Comparison of ENCODE assay signal across 1 cellular context in the genomic region with DNA sequence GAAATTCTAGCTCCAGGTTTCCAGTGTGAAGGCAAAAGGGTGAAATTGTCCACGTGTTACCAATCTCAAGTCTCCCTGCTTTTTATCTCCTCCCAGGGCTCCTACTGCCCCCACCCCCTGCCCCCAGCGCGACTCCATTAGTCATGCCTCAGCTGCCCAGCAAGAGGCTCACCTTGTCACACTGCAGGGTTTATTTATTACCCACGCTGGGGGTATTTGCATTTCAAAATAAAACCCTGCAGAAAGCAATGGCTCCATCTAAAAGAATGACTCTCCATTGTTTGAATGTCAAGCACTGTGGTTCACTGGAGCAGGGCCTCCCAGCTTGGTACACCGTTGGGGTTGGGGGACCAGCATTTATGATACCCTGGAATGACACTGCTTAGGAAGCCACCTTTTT.
A peak's percentile ranks its signal among the peaks of the same experiment; 100 is the strongest.
TF ChIP-seq lines count a peak whose summit lies in the region.

No MANE protein-coding gene starts in this region.

TF ChIP-seq in HEK293, 187 proteins besides CTCF, POLR2A, EP300 and RAD21 (continued from another document):
- TF ChIP-seq, protein P1, sequence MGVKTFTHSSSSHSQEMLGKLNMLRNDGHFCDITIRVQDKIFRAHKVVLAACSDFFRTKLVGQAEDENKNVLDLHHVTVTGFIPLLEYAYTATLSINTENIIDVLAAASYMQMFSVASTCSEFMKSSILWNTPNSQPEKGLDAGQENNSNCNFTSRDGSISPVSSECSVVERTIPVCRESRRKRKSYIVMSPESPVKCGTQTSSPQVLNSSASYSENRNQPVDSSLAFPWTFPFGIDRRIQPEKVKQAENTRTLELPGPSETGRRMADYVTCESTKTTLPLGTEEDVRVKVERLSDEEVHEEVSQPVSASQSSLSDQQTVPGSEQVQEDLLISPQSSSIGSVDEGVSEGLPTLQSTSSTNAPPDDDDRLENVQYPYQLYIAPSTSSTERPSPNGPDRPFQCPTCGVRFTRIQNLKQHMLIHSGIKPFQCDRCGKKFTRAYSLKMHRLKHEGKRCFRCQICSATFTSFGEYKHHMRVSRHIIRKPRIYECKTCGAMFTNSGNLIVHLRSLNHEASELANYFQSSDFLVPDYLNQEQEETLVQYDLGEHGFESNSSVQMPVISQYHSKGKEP (tag by site-specific recombination; IDR thresholded peaks at IDR 0.05), result peak; percentile 70
- TF ChIP-seq ZNF785 (tag by site-specific recombination; IDR thresholded peaks at IDR 0.05), result no peak
- TF ChIP-seq ZNF335 (tag by site-specific recombination; conservative IDR thresholded peaks at IDR 0.05), result no peak
- peak; percentile 79 for TF ChIP-seq SP7 (tag by site-specific recombination; IDR thresholded peaks at IDR 0.05)
- TF ChIP-seq, protein P2, sequence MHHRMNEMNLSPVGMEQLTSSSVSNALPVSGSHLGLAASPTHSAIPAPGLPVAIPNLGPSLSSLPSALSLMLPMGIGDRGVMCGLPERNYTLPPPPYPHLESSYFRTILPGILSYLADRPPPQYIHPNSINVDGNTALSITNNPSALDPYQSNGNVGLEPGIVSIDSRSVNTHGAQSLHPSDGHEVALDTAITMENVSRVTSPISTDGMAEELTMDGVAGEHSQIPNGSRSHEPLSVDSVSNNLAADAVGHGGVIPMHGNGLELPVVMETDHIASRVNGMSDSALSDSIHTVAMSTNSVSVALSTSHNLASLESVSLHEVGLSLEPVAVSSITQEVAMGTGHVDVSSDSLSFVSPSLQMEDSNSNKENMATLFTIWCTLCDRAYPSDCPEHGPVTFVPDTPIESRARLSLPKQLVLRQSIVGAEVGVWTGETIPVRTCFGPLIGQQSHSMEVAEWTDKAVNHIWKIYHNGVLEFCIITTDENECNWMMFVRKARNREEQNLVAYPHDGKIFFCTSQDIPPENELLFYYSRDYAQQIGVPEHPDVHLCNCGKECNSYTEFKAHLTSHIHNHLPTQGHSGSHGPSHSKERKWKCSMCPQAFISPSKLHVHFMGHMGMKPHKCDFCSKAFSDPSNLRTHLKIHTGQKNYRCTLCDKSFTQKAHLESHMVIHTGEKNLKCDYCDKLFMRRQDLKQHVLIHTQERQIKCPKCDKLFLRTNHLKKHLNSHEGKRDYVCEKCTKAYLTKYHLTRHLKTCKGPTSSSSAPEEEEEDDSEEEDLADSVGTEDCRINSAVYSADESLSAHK (tag by site-specific recombination; IDR thresholded peaks at IDR 0.05), result peak; percentile 65
- no peak for TF ChIP-seq ZNF10 (tag by site-specific recombination; IDR thresholded peaks at IDR 0.05)
- TF ChIP-seq EGR2 (tag by site-specific recombination; IDR thresholded peaks at IDR 0.05; ENCODE audit: low read depth), result peak; percentile 78
- TF ChIP-seq SP2 (tag by site-specific recombination; IDR thresholded peaks at IDR 0.05), result peak; percentile 46
- TF ChIP-seq REPIN1 (tag by site-specific recombination; IDR thresholded peaks at IDR 0.05; ENCODE audit: low read depth), result no peak
- no peak for TF ChIP-seq ZNF473 (tag by site-specific recombination; IDR thresholded peaks at IDR 0.05)
- peak; percentile 100 for TF ChIP-seq ZIC2 (tag by site-specific recombination; IDR thresholded peaks at IDR 0.05)
- peak; percentile 40; the same call in 1 of the 2 replicates for TF ChIP-seq ZBTB20 (tag by site-specific recombination; IDR thresholded peaks at IDR 0.05)
- no peak for TF ChIP-seq ZNF777 (tag by site-specific recombination; IDR thresholded peaks at IDR 0.05; ENCODE audit: borderline replicate concordance)
